ENCODE assay signal across 10 cellular contexts in the genomic region with DNA sequence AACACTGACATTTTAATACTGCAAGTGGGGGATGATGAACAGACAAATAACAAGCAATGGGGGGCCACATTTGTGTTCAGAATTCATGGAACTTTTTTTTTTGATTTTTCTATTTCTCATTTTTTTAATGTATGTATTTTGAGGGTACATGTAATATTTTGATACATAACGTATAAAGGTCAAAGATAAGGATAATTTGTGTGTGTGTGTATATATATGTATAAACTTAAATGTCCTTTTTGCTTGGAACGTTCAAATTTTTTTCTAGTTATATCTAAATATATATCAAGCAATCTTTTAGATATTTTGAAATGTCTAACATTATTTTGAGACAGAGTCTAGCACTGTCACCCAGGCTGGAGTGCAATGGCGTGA. TPM values are rescaled to one million over a fixed set of nuclear protein-coding genes. Genes with fewer than 3 reads are reported as not detected.
DNase-seq lines count a peak whose midpoint lies in the region; ATAC-seq and TF ChIP-seq lines count a peak whose summit lies in the region.
"Had no signal": no experiment of that assay in that cellular context is flagged by ENCODE, and none has a peak within 500 bp of the region (broad histone marks: within the 10 kb centered on the region; RNA-seq: fewer than 3 reads in every experiment).

No MANE protein-coding gene starts in this region.

- H3K4me3 Mint-ChIP-seq in CD4-positive, alpha-beta T cell: peak overlapping the region; percentile 87
- peak overlapping the region; percentile 88 for H3K4me3 Mint-ChIP-seq in activated naive CD8-positive, alpha-beta T cell treated with anti-CD3 and anti-CD28 coated beads for 36 hours
- H3K4me3 Mint-ChIP-seq in natural killer cell treated with Interleukin-12 subunit alpha and Interleukin-12 subunit beta and Interleukin-15 and Interleukin-18, amount 100 ng/mL, for 72 hours: peak overlapping the region; percentile 92

- H3K9me3 Mint-ChIP-seq in CD4-positive, alpha-beta T cell: no peaks in the 10 kb centered on the region
- H3K9me3 Mint-ChIP-seq in activated naive CD8-positive, alpha-beta T cell treated with anti-CD3 and anti-CD28 coated beads for 36 hours: no peaks in the 10 kb centered on the region
- no peaks in the 10 kb centered on the region for H3K9me3 Mint-ChIP-seq in natural killer cell treated with Interleukin-12 subunit alpha and Interleukin-12 subunit beta and Interleukin-15 and Interleukin-18, amount 100 ng/mL, for 72 hours

- ATAC-seq in CD4-positive, alpha-beta T cell (ENCODE audit: poor library complexity): no peak
- ATAC-seq in natural killer cell treated with Interleukin-12 subunit alpha and Interleukin-12 subunit beta and Interleukin-15 and Interleukin-18, amount 100 ng/mL, for 72 hours: no peak

- CTCF ChIA-PET in CD4-positive, alpha-beta T cell (lab: Charles Lee): interaction anchor here (6.3 kb wide), 1 partner anchor 179 kb away, joined by 55 read pairs; no protein-coding TSS in a partner anchor
- CTCF ChIA-PET in HEK293 (lab: Yijun Ruan, JAX) (interaction anchor here (0.6 to 1.4 kb wide), 6 partner anchors 37 to 541 kb away, joined by 3 to 5 read pairs (median 4); no protein-coding TSS in a partner anchor), GM10248 (lab: Yijun Ruan, JAX) (interaction anchor here (1.2 to 6.3 kb wide), 2 partner anchors 177 to 1059 kb away, joined by 3 to 79 read pairs; no protein-coding TSS in a partner anchor)

- peaks cover 16% of the 10 kb centered on the region for H3K4me1 Mint-ChIP-seq in CD4-positive, alpha-beta T cell (ENCODE audit: low read depth)
- H3K4me1 Mint-ChIP-seq in activated naive CD8-positive, alpha-beta T cell treated with anti-CD3 and anti-CD28 coated beads for 36 hours: peaks cover 19% of the 10 kb centered on the region
- H3K4me1 Mint-ChIP-seq in natural killer cell treated with Interleukin-12 subunit alpha and Interleukin-12 subunit beta and Interleukin-15 and Interleukin-18, amount 100 ng/mL, for 72 hours (ENCODE audit: low read depth in 2 of 2): peaks cover 14 to 20% of the 10 kb centered on the region in 2 donors

- peaks cover 24% of the 10 kb centered on the region for H3K27me3 ChIP-seq in CD4-positive, alpha-beta T cell (ENCODE audit: control insufficient read depth, insufficient read depth, low read length)

- H3K27me3 Mint-ChIP-seq in CD4-positive, alpha-beta T cell: peaks cover 48% of the 10 kb centered on the region
- H3K27me3 Mint-ChIP-seq in activated naive CD8-positive, alpha-beta T cell treated with anti-CD3 and anti-CD28 coated beads for 36 hours: peaks cover 42% of the 10 kb centered on the region
- peaks cover 21 to 29% of the 10 kb centered on the region in 2 donors for H3K27me3 Mint-ChIP-seq in natural killer cell treated with Interleukin-12 subunit alpha and Interleukin-12 subunit beta and Interleukin-15 and Interleukin-18, amount 100 ng/mL, for 72 hours

- no peak overlapping the region for H3K27ac Mint-ChIP-seq in CD4-positive, alpha-beta T cell
- no peak overlapping the region for H3K27ac Mint-ChIP-seq in activated naive CD8-positive, alpha-beta T cell treated with anti-CD3 and anti-CD28 coated beads for 36 hours
- H3K27ac Mint-ChIP-seq in natural killer cell treated with Interleukin-12 subunit alpha and Interleukin-12 subunit beta and Interleukin-15 and Interleukin-18, amount 100 ng/mL, for 72 hours: no peak overlapping the region

- no peak for TF ChIP-seq CTCF in CD4-positive, alpha-beta T cell (IDR thresholded peaks at IDR 0.05)
- TF ChIP-seq CTCF in HEK293 (tag by site-specific recombination; IDR thresholded peaks at IDR 0.05) (no peak), GM10248 (IDR thresholded peaks at IDR 0.05; ENCODE audit: control extremely low read depth, extremely low read depth, low read depth, missing control alignments) (no peak)

- H3K4me3 ChIP-seq in HEK293 (ENCODE audit: low read depth, low read length): no peak overlapping the region

- DNase-seq in CD4-positive, alpha-beta T cell: no peak
- no peak for DNase-seq in activated naive CD8-positive, alpha-beta T cell treated with anti-CD3 and anti-CD28 coated beads for 36 hours
- DNase-seq in natural killer cell treated with Interleukin-12 subunit alpha and Interleukin-12 subunit beta and Interleukin-15 and Interleukin-18, amount 100 ng/mL, for 72 hours (ENCODE audit: low spot score): no peak
- DNase-seq in NCI-H2171 (lab: John Stamatoyannopoulos, UW): no peak
- DNase-seq in GM10248 (ENCODE audit: extremely low spot score): no peak
- no peak for DNase-seq in stimulated activated naive CD4-positive, alpha-beta T cell (lab: John Stamatoyannopoulos, UW)

- no peaks in the 10 kb centered on the region for H3K36me3 Mint-ChIP-seq in CD4-positive, alpha-beta T cell (ENCODE audit: low read depth)
- no peaks in the 10 kb centered on the region for H3K36me3 Mint-ChIP-seq in activated naive CD8-positive, alpha-beta T cell treated with anti-CD3 and anti-CD28 coated beads for 36 hours
- no peaks in the 10 kb centered on the region for H3K36me3 Mint-ChIP-seq in natural killer cell treated with Interleukin-12 subunit alpha and Interleukin-12 subunit beta and Interleukin-15 and Interleukin-18, amount 100 ng/mL, for 72 hours

- POLR2A ChIA-PET in CD4-positive, alpha-beta T cell (lab: Charles Lee): no interaction called here
- POLR2A ChIA-PET in HEK293 (lab: Yijun Ruan, JAX): interaction anchor here (1.0 kb wide), 1 partner anchor 35 kb away, joined by 3 read pairs; no protein-coding TSS in a partner anchor
- POLR2A ChIA-PET in GM10248 (lab: Yijun Ruan, JAX): no interaction called here

- no peaks in the 10 kb centered on the region for H3K9me3 ChIP-seq in CD4-positive, alpha-beta T cell (ENCODE audit: control insufficient read depth, low read length)
- no peaks in the 10 kb centered on the region for H3K9me3 ChIP-seq in HEK293 (ENCODE audit: control insufficient read depth, insufficient read depth, low read depth, low read length)
- H3K9me3 ChIP-seq: thoracic aorta had no signal

- intact Hi-C loops in CD4-positive, alpha-beta T cell (cut with DNase I, micrococcal nuclease): loop anchor here (1.0 to 5.0 kb wide), 4 partner anchors 35 to 331 kb away; no protein-coding TSS in a partner anchor

- no peak overlapping the region for H3K27ac ChIP-seq in CD4-positive, alpha-beta T cell (ENCODE audit: low read depth, low read length)
- no peak overlapping the region for H3K27ac ChIP-seq in HEK293 (ENCODE audit: extremely low read depth, low read depth, low read length)
- H3K27ac ChIP-seq: thoracic aorta had no signal

- H3K4me1 ChIP-seq in HEK293 (ENCODE audit: control insufficient read depth, insufficient read depth, low read length): no peaks in the 10 kb centered on the region

- no peaks in the 10 kb centered on the region for H3K36me3 ChIP-seq in HEK293 (ENCODE audit: control insufficient read depth in 2 of 2, insufficient read depth in 1 of 2, low read length in 2 of 2)
- H3K36me3 ChIP-seq: thoracic aorta had no signal

TF ChIP-seq in HEK293, 187 proteins besides CTCF, POLR2A, EP300 and RAD21:
- no peak for TF ChIP-seq ZNF350 (tag by site-specific recombination; IDR thresholded peaks at IDR 0.05)
- TF ChIP-seq, protein P1, sequence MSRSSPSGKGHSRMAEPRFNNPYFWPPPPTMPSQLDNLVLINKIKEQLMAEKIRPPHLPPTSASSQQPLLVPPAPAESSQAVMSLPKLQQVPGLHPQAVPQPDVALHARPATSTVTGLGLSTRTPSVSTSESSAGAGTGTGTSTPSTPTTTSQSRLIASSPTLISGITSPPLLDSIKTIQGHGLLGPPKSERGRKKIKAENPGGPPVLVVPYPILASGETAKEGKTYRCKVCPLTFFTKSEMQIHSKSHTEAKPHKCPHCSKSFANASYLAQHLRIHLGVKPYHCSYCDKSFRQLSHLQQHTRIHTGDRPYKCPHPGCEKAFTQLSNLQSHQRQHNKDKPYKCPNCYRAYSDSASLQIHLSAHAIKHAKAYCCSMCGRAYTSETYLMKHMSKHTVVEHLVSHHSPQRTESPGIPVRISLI (tag by site-specific recombination; IDR thresholded peaks at IDR 0.05): 0 out of 2 replicates have a peak, but pooled peaks have one; percentile 12

RNA-seq across cellular contexts. Expression of a gene that starts 12.3 kb away (rescaled TPM):
- total RNA-seq in CD4-positive, alpha-beta T cell: under 1 TPM; 0.25 to 0.31 TPM
- total RNA-seq in activated naive CD8-positive, alpha-beta T cell treated with anti-CD3 and anti-CD28 coated beads for 36 hours: 1 to 10 TPM; 1.0 TPM
- under 1 TPM; 0.19 to 0.28 TPM for total RNA-seq in natural killer cell treated with Interleukin-12 subunit alpha and Interleukin-12 subunit beta and Interleukin-15 and Interleukin-18, amount 100 ng/mL, for 72 hours

RNA-seq across cellular contexts. Expression of a gene that starts 27.6 kb away (rescaled TPM):
- not detected for total RNA-seq in CD4-positive, alpha-beta T cell
- total RNA-seq in activated naive CD8-positive, alpha-beta T cell treated with anti-CD3 and anti-CD28 coated beads for 36 hours: not detected
- total RNA-seq in natural killer cell treated with Interleukin-12 subunit alpha and Interleukin-12 subunit beta and Interleukin-15 and Interleukin-18, amount 100 ng/mL, for 72 hours: not detected
- total RNA-seq: dorsolateral prefrontal cortex, kidney epithelial cell, thoracic aorta had no signal
